Comparison of ENCODE assay signal across 2 cellular contexts in genomic region chr10:76576276-76576962, GRCh38.
A peak's percentile ranks its signal among the peaks of the same experiment; 100 is the strongest.
TF ChIP-seq lines count a peak whose summit lies in the region.

No MANE protein-coding gene starts in this region.

TF ChIP-seq in A549, 52 proteins besides CTCF, POLR2A, EP300 and RAD21 (continued from another document):
- peak; percentile 58 for TF ChIP-seq USF2 (IDR thresholded peaks at IDR 0.05)

TF ChIP-seq in IMR-90, 13 proteins besides CTCF, POLR2A, EP300 and RAD21 (continued from another document):
- TF ChIP-seq MAFK (IDR thresholded peaks at IDR 0.05; ENCODE audit: low read depth, low read length), result peak; percentile 10; the same call in 1 of the 2 replicates
TF ChIP-seq in IMR-90: peak in this region for 3.
